Comparison of ENCODE assay signal across 8 cellular contexts in the genomic region with DNA sequence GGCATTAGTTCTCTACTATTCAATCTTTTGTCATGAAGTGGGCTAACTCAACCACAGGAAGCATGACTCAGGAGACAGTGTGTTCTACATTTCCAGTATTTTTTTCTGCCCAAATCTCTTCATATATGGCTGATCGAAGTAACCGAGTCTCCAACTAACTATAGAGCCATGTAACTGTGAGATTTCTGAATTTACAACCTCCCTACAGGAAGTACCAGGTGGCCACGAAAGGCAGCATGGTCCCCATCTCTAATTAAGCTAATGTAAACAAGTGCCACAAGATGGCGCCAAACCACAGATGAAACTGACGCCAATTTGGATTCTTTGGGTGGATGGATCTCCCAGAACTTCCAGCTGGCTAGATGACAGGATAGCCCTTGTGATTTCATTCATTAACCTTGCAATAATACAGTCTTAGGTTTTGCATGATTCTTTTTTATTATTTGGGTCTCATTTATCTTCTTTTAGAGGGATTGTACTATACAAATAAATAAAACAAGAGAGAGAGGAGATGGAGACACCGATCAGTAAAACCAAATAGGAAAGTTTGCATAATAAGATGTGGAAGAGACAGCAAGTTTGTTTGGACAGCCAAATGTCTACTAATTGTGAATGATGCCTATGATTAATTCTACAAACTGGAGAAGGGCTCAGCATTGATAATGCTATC. TPM values are rescaled to one million over a fixed set of nuclear protein-coding genes. Genes with fewer than 3 reads are reported as not detected.
DNase-seq lines count a peak whose midpoint lies in the region; ATAC-seq and TF ChIP-seq lines count a peak whose summit lies in the region.

No MANE protein-coding gene starts in this region.

- H3K4me3 ChIP-seq in dorsolateral prefrontal cortex: no peak overlapping the region

- peak; percentile 92 for ATAC-seq in GM18909 (IDR thresholded peaks at IDR 0.05; ENCODE audit: poor library complexity, unreplicated experiment)
- peak; percentile 89 for ATAC-seq in HG03159 (IDR thresholded peaks at IDR 0.05; ENCODE audit: unreplicated experiment)
- ATAC-seq in memory B cell (ENCODE audit: low read depth): peak; percentile 91

- H3K9me3 Mint-ChIP-seq in memory B cell: no peaks in the 10 kb centered on the region

- H3K27ac Mint-ChIP-seq in memory B cell: peak overlapping the region; percentile 58

- intact Hi-C loops in dorsolateral prefrontal cortex (cut with DNase I): loop anchor here in 1 of 2 donors (2.0 kb wide), 1 partner anchor 148 kb away; no protein-coding TSS in a partner anchor

- peak; percentile 53 to 90 (median 72) for TF ChIP-seq CTCF in dorsolateral prefrontal cortex (IDR thresholded peaks at IDR 0.05 in 54 of 56, conservative IDR thresholded peaks at IDR 0.05 in 2 of 56; ENCODE audit: low read depth in 1 of 56, partially characterized antibody in 56 of 56)

- no peaks in the 10 kb centered on the region for H3K27me3 ChIP-seq in dorsolateral prefrontal cortex

- DNase-seq in C1 segment of cervical spinal cord (lab: John Stamatoyannopoulos, UW) (peak in 9 of 14 donors; percentile 3 to 50 (median 18)), NCI-H460 (ENCODE audit: extremely low read depth, low read depth) (peak; percentile 71), dorsolateral prefrontal cortex (peak in 4 of 10 donors; percentile 17 to 63 (median 40)), memory B cell (ENCODE audit: low spot score in 2 of 2) (peak; percentile 57 to 64)
- peak; percentile 76 for DNase-seq in activated CD4-positive, alpha-beta T cell treated with anti-CD3 and anti-CD28 coated beads for 48 hours
- DNase-seq in stimulated activated CD8-positive, alpha-beta memory T cell treated with anti-CD3 and anti-CD28 coated beads, Interleukin-4, amount 100 ng/mL, for 24 hours (ENCODE audit: low read depth): peak; percentile 42

- H3K4me1 Mint-ChIP-seq in memory B cell: peaks cover 9% of the 10 kb centered on the region

- no peaks in the 10 kb centered on the region for H3K27me3 Mint-ChIP-seq in memory B cell

- no peak overlapping the region for H3K4me3 Mint-ChIP-seq in memory B cell

- H3K27ac ChIP-seq in dorsolateral prefrontal cortex: no peak overlapping the region

- no peaks in the 10 kb centered on the region for H3K36me3 Mint-ChIP-seq in memory B cell

RNA-seq across cellular contexts. Expression of gene ARHGAP15, which starts 18.3 kb away (rescaled TPM):
- 0.17 TPM in 1 of 2 replicates, not detected in the other for total RNA-seq in NCI-H460 (2014; rRNA removed; shearing (Covaris generic))
- not detected in 2 replicates for polyA plus RNA-seq in NCI-H460 (2014; cell fraction: nucleus; rRNA removed)
- total RNA-seq in dorsolateral prefrontal cortex: 10 to 100 TPM in 2 of 120 experiments, 1 to 10 TPM in 117, not detected in 1; 1.1 to 11.9 (median 4.4) TPM
